8 cellular contexts compared by ENCODE assay signal in the genomic region with DNA sequence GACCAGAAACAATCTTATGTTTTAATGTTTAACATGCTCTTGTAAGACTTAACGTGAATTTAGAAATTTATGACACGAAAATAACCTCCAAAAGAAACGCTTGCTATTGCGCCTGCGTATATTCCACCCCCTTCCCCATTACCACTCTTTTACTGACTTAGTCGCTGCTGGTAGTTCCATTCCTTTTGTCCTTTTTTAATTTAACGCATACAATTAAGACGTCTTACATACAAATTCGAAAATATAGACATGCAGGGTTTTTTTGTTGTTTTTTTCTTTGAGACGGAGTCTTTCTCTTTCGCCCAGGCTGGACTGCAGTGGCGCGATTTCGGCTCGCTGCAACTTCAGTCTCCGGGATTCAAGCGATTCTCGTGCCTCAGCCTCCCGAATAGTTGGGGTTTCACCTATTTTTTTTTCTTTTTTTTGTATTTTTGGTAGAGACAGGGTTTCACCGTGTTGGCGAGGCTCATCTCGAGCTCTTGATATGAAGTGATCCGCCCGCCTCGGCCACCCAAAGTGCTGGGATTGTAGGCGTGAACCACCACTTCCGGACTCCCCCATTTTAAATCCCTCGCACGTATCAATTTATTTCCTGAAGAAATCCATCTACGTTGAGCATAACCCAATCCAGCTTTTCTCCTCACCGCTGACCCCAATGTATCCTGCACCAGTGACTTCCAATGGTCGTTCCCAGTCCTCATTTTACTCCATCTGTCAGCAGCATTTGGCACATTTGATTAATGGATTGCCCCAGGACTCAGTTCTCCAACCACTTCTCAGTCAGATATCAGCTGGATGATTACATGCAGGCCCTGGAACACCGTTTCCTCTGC. TPM values are rescaled to one million over a fixed set of nuclear protein-coding genes. Genes with fewer than 3 reads are reported as not detected.
DNase-seq lines count a peak whose midpoint lies in the region; ATAC-seq and TF ChIP-seq lines count a peak whose summit lies in the region.

No MANE protein-coding gene starts in this region.

- H3K4me3 Mint-ChIP-seq in activated B cell treated with CpG ODN at 0.5 μM for 24 hours: peak overlapping the region; percentile 99
- peak overlapping the region; percentile 96 for H3K4me3 Mint-ChIP-seq in memory B cell

- TF ChIP-seq CTCF in activated B cell treated with CpG ODN at 0.5 μM for 24 hours (IDR thresholded peaks at IDR 0.05) (no peak), dorsolateral prefrontal cortex (IDR thresholded peaks at IDR 0.05 in 54 of 56, conservative IDR thresholded peaks at IDR 0.05 in 2 of 56; ENCODE audit: low read depth in 1 of 56, partially characterized antibody in 56 of 56) (peak in 20 of 56 donors; percentile 2 to 45 (median 12))

- DNase-seq in Right ventricle myocardium inferior (ENCODE audit: missing footprints): peak; percentile 81
- no peak for DNase-seq in cardiac septum (ENCODE audit: low spot score)
- DNase-seq in NCI-H1694 treated with DMSO at 0.1 percent for 48 hours (lab: John Stamatoyannopoulos, UW): peak; percentile 54
- peak; percentile 24 for DNase-seq in activated B cell treated with CpG ODN at 0.5 μM for 24 hours
- peak in 8 of 10 donors; percentile 33 to 58 (median 52) for DNase-seq in dorsolateral prefrontal cortex
- peak in 1 of 2 donors; percentile 35 for DNase-seq in memory B cell (ENCODE audit: low spot score in 2 of 2)
- peak; percentile 65 for DNase-seq in stimulated activated naive CD8-positive, alpha-beta T cell treated with anti-CD3 and anti-CD28 coated beads, Interleukin-15, Interleukin-2, amounts not matched to agents 100 U/mL and 50 U/mL, for 24 hours

- H3K27ac Mint-ChIP-seq in activated B cell treated with CpG ODN at 0.5 μM for 24 hours (peak overlapping the region; percentile 99), memory B cell (peak overlapping the region; percentile 95)

- peak overlapping the region; percentile 63 to 100 (median 94) for H3K4me3 ChIP-seq in dorsolateral prefrontal cortex

- no peaks in the 10 kb centered on the region for H3K27me3 ChIP-seq in dorsolateral prefrontal cortex

- no peaks in the 10 kb centered on the region for H3K27me3 Mint-ChIP-seq in activated B cell treated with CpG ODN at 0.5 μM for 24 hours
- no peaks in the 10 kb centered on the region for H3K27me3 Mint-ChIP-seq in memory B cell

- peaks cover 22% of the 10 kb centered on the region for H3K36me3 Mint-ChIP-seq in activated B cell treated with CpG ODN at 0.5 μM for 24 hours (ENCODE audit: low read depth)
- peaks cover 14% of the 10 kb centered on the region for H3K36me3 Mint-ChIP-seq in memory B cell

- peaks cover 45% of the 10 kb centered on the region for H3K4me1 Mint-ChIP-seq in activated B cell treated with CpG ODN at 0.5 μM for 24 hours
- peaks cover 21% of the 10 kb centered on the region for H3K4me1 Mint-ChIP-seq in memory B cell

- intact Hi-C loops in Right ventricle myocardium inferior (cut with DNase I): no loop called here
- intact Hi-C loops in cardiac septum (cut with DNase I): loop anchor here (10.0 kb wide), 1 partner anchor 591 kb away; a partner anchor contains a TSS
- intact Hi-C loops in activated B cell treated with CpG ODN at 0.5 μM for 24 hours (cut with micrococcal nuclease): loop anchor here (1.0 to 10.0 kb wide), 3 partner anchors 123 to 741 kb away; a partner anchor contains a TSS
- intact Hi-C loops in dorsolateral prefrontal cortex (cut with DNase I): loop anchor here (2.0 to 10.0 kb wide), 4 partner anchors 121 to 601 kb away; a partner anchor contains a TSS

- H3K9me3 Mint-ChIP-seq in activated B cell treated with CpG ODN at 0.5 μM for 24 hours (no peaks in the 10 kb centered on the region), memory B cell (no peaks in the 10 kb centered on the region)

- peak overlapping the region; percentile 49 to 98 (median 89) for H3K27ac ChIP-seq in dorsolateral prefrontal cortex

- CTCF ChIA-PET in activated B cell treated with CpG ODN at 0.5 μM for 24 hours (lab: Charles Lee): interaction anchor here (1.3 to 2.4 kb wide), 2 partner anchors 29 to 110 kb away, joined by 3 to 21 read pairs; no protein-coding TSS in a partner anchor

- POLR2A ChIA-PET in activated B cell treated with CpG ODN at 0.5 μM for 24 hours (lab: Charles Lee): interaction anchor here (0.6 to 2.8 kb wide), 19 partner anchors 10 to 588 kb away, joined by 3 to 47 read pairs (median 6); a partner anchor contains a TSS

- peak; percentile 58 for ATAC-seq in Right ventricle myocardium inferior
- peak; percentile 27 for ATAC-seq in HG02763 (IDR thresholded peaks at IDR 0.05; ENCODE audit: unreplicated experiment)
- ATAC-seq in activated B cell treated with CpG ODN at 0.5 μM for 24 hours (ENCODE audit: low read depth): peak; percentile 53
- peak; percentile 48 for ATAC-seq in memory B cell (ENCODE audit: low read depth)
- peak; percentile 33 for ATAC-seq in stimulated activated naive CD8-positive, alpha-beta T cell treated with anti-CD3 and anti-CD28 coated beads, Interleukin-15, Interleukin-2, amounts not matched to agents 100 U/mL and 50 U/mL, for 24 hours

RNA-seq across cellular contexts. Expression of a gene that starts 0.7 kb away (rescaled TPM):
- total RNA-seq in Right ventricle myocardium inferior (9.0 TPM), cardiac septum (8.9 TPM), activated B cell treated with CpG ODN at 0.5 μM for 24 hours (14.0 and 16.1 TPM in 2 replicates), dorsolateral prefrontal cortex (10 to 100 TPM; 10.1 to 23.5 (median 15.7) TPM)

RNA-seq across cellular contexts. Expression of a gene that starts 22.7 kb away (rescaled TPM):
- total RNA-seq in Right ventricle myocardium inferior (not detected), cardiac septum (not detected), activated B cell treated with CpG ODN at 0.5 μM for 24 hours (not detected in 2 replicates), dorsolateral prefrontal cortex (not detected)

RNA-seq across cellular contexts. Expression of a gene that starts 34.5 kb away (rescaled TPM):
- total RNA-seq in Right ventricle myocardium inferior (3.5 TPM), cardiac septum (1.7 TPM), activated B cell treated with CpG ODN at 0.5 μM for 24 hours (0.64 and 0.84 TPM in 2 replicates), dorsolateral prefrontal cortex (10 to 100 TPM in 60 of 120 experiments, 1 to 10 TPM in 60; 3.2 to 24.2 (median 10.0) TPM)

RNA-seq across cellular contexts. Expression of a gene that starts 37.3 kb away (rescaled TPM):
- total RNA-seq in Right ventricle myocardium inferior: 0.51 TPM
- 0.43 TPM for total RNA-seq in cardiac septum
- total RNA-seq in activated B cell treated with CpG ODN at 0.5 μM for 24 hours: 0.18 and 0.86 TPM in 2 replicates
- 1 to 10 TPM in 16 of 120 experiments, under 1 TPM in 66, not detected in 38; 0.10 to 2.9 (median 0.57) TPM for total RNA-seq in dorsolateral prefrontal cortex
